ENCODE assay signal across 8 cellular contexts in genomic region chr15:68820205-68820588, GRCh38. TPM values are rescaled to one million over a fixed set of nuclear protein-coding genes. Genes with fewer than 3 reads are reported as not detected.
DNase-seq lines count a peak whose midpoint lies in the region; ATAC-seq and TF ChIP-seq lines count a peak whose summit lies in the region.

No MANE protein-coding gene starts in this region.

- peaks cover 83% of the 10 kb centered on the region for H3K79me2 ChIP-seq in Loucy (ENCODE audit: insufficient read depth, low read length)

- H3K36me3 Mint-ChIP-seq in CD8-positive, alpha-beta T cell, result peaks cover 31% of the 10 kb centered on the region
- H3K36me3 Mint-ChIP-seq in activated CD4-positive, alpha-beta T cell treated with anti-CD3 and anti-CD28 coated beads, Interleukin-2, amount 10 ng/mL, durations not matched to agents 24 days and 14 days (ENCODE audit: low read depth), result peaks cover 25% of the 10 kb centered on the region

- H3K9me3 Mint-ChIP-seq in CD8-positive, alpha-beta T cell, result no peaks in the 10 kb centered on the region
- H3K9me3 Mint-ChIP-seq in activated CD4-positive, alpha-beta T cell treated with anti-CD3 and anti-CD28 coated beads, Interleukin-2, amount 10 ng/mL, durations not matched to agents 24 days and 14 days, result no peaks in the 10 kb centered on the region

- H3K27me3 Mint-ChIP-seq in CD8-positive, alpha-beta T cell (ENCODE audit: low read depth), result no peaks in the 10 kb centered on the region
- no peaks in the 10 kb centered on the region for H3K27me3 Mint-ChIP-seq in activated CD4-positive, alpha-beta T cell treated with anti-CD3 and anti-CD28 coated beads, Interleukin-2, amount 10 ng/mL, durations not matched to agents 24 days and 14 days

- peaks cover 30% of the 10 kb centered on the region for H3K4me1 ChIP-seq in CD8-positive, alpha-beta T cell (ENCODE audit: insufficient read depth, low read length)
- H3K4me1 ChIP-seq in Loucy (ENCODE audit: insufficient read depth, low read length, poor library complexity, severe bottlenecking) (peaks cover 31% of the 10 kb centered on the region), mucosa of rectum (ENCODE audit: control insufficient read depth in 2 of 2, insufficient read depth in 2 of 2, low read length in 2 of 2) (peaks cover 11 to 23% of the 10 kb centered on the region in 2 donors)

- H3K9ac ChIP-seq in Loucy (ENCODE audit: low read depth, low read length, poor library complexity, severe bottlenecking) (peak overlapping the region; percentile 99), mucosa of rectum (ENCODE audit: low read depth in 1 of 2, low read length in 2 of 2) (peak overlapping the region; percentile 79 to 97)

- POLR2A ChIA-PET in CD8-positive, alpha-beta T cell (lab: Charles Lee), result interaction anchor here (0.8 to 4.8 kb wide), 3 partner anchors 9 to 29 kb away, joined by 5 to 38 read pairs (median 6); no protein-coding TSS in a partner anchor

- H4K20me1 ChIP-seq in Loucy (ENCODE audit: insufficient read depth, low read length, poor library complexity, severe bottlenecking), result peaks cover 35% of the 10 kb centered on the region

- H3K4me3 Mint-ChIP-seq in CD8-positive, alpha-beta T cell, result peak overlapping the region; percentile 95
- H3K4me3 Mint-ChIP-seq in activated CD4-positive, alpha-beta T cell treated with anti-CD3 and anti-CD28 coated beads, Interleukin-2, amount 10 ng/mL, durations not matched to agents 24 days and 14 days, result peak overlapping the region; percentile 93

- H3K9me3 ChIP-seq in CD8-positive, alpha-beta T cell (ENCODE audit: low read length), result no peaks in the 10 kb centered on the region
- H3K9me3 ChIP-seq in Loucy (ENCODE audit: insufficient read depth, low read depth, low read length) (no peaks in the 10 kb centered on the region), mucosa of rectum (ENCODE audit: control insufficient read depth in 2 of 2, low read length in 2 of 2) (no peaks in the 10 kb centered on the region)

- peak overlapping the region; percentile 89 for H3K4me2 ChIP-seq in Loucy (ENCODE audit: low read depth, low read length, poor library complexity, severe bottlenecking)

- DNase-seq in CD8-positive, alpha-beta T cell, result peak; percentile 29 to 75 (median 59)
- peak; percentile 82 for DNase-seq in activated CD4-positive, alpha-beta T cell treated with anti-CD3 and anti-CD28 coated beads, Interleukin-2, amount 10 ng/mL, durations not matched to agents 24 days and 14 days
- peak; percentile 47 for DNase-seq in effector CD4-positive, alpha-beta T cell
- DNase-seq in stimulated activated naive CD4-positive, alpha-beta T cell treated with Interleukin-2 at 50 U/mL for 16 hours (lab: John Stamatoyannopoulos, UW), result peak; percentile 68

- intact Hi-C loops in CD8-positive, alpha-beta T cell (cut with DNase I, micrococcal nuclease), result loop anchor here in 1 of 2 experiments (2.0 to 10.0 kb wide), 4 partner anchors 55 to 1277 kb away; partner anchors contain the start of genes FEM1B, RNU6-1 and TLE3
- intact Hi-C loops in activated CD4-positive, alpha-beta T cell treated with anti-CD3 and anti-CD28 coated beads, Interleukin-2, amount 10 ng/mL, durations not matched to agents 24 days and 14 days (cut with micrococcal nuclease), result loop anchor here (2.0 to 10.0 kb wide), 2 partner anchors 37 to 265 kb away; no protein-coding TSS in a partner anchor

- H3K36me3 ChIP-seq in CD8-positive, alpha-beta T cell (ENCODE audit: insufficient read depth, low read length), result no peaks in the 10 kb centered on the region
- H3K36me3 ChIP-seq in Loucy (ENCODE audit: insufficient read depth, low read length) (0 out of 2 replicates have a peak, but pooled peaks cover 3% of the 10 kb centered on the region), mucosa of rectum (ENCODE audit: control insufficient read depth in 2 of 2, insufficient read depth in 2 of 2, low read length in 2 of 2) (no peaks in the 10 kb centered on the region)

- H2AFZ ChIP-seq in Loucy (ENCODE audit: low read length), result peak overlapping the region; percentile 26

- peak; percentile 20 for ATAC-seq in CD8-positive, alpha-beta T cell
- ATAC-seq in HG03378 (IDR thresholded peaks at IDR 0.05; ENCODE audit: unreplicated experiment), result no peak
- ATAC-seq in HG03045 (IDR thresholded peaks at IDR 0.05; ENCODE audit: unreplicated experiment), result no peak

- H3K27ac Mint-ChIP-seq in CD8-positive, alpha-beta T cell, result peak overlapping the region; percentile 97
- peak overlapping the region; percentile 96 for H3K27ac Mint-ChIP-seq in activated CD4-positive, alpha-beta T cell treated with anti-CD3 and anti-CD28 coated beads, Interleukin-2, amount 10 ng/mL, durations not matched to agents 24 days and 14 days

- H3K4me3 ChIP-seq in CD8-positive, alpha-beta T cell (ENCODE audit: low read depth, low read length), result peak overlapping the region; percentile 98
- peak overlapping the region; percentile 99 for H3K4me3 ChIP-seq in Loucy (ENCODE audit: low read length, poor library complexity, severe bottlenecking)
- peak overlapping the region; percentile 93 to 96 for H3K4me3 ChIP-seq in mucosa of rectum (ENCODE audit: low read length in 2 of 2)

- H3F3A ChIP-seq in Loucy (ENCODE audit: low read depth), result no peaks in the 10 kb centered on the region

- CTCF ChIA-PET in CD8-positive, alpha-beta T cell (lab: Charles Lee), result interaction anchor here (2.4 kb wide), 1 partner anchor 9 kb away, joined by 16 read pairs; no protein-coding TSS in a partner anchor

- TF ChIP-seq CTCF in CD8-positive, alpha-beta T cell (IDR thresholded peaks at IDR 0.05), result no peak
- no peak for TF ChIP-seq CTCF in Loucy (conservative IDR thresholded peaks at IDR 0.05; ENCODE audit: low read length)

- no peaks in the 10 kb centered on the region for H3K27me3 ChIP-seq in CD8-positive, alpha-beta T cell (ENCODE audit: insufficient read depth, low read length)
- H3K27me3 ChIP-seq in Loucy (ENCODE audit: insufficient read depth, low read length, poor library complexity, severe bottlenecking) (peaks cover 15% of the 10 kb centered on the region), mucosa of rectum (ENCODE audit: control insufficient read depth in 2 of 2, insufficient read depth in 2 of 2, low read length in 2 of 2) (no peaks in the 10 kb centered on the region)

- H3K27ac ChIP-seq in CD8-positive, alpha-beta T cell (ENCODE audit: low read depth, low read length), result peak overlapping the region; percentile 59
- H3K27ac ChIP-seq in mucosa of rectum (ENCODE audit: low read depth in 2 of 2, low read length in 2 of 2), result peak overlapping the region; percentile 97

- H3K9me2 ChIP-seq in Loucy (replicated peaks; ENCODE audit: low read depth, low read length), result no peaks in the 10 kb centered on the region

- peaks cover 35% of the 10 kb centered on the region for H3K4me1 Mint-ChIP-seq in CD8-positive, alpha-beta T cell (ENCODE audit: low read depth)
- peaks cover 33% of the 10 kb centered on the region for H3K4me1 Mint-ChIP-seq in activated CD4-positive, alpha-beta T cell treated with anti-CD3 and anti-CD28 coated beads, Interleukin-2, amount 10 ng/mL, durations not matched to agents 24 days and 14 days

RNA-seq across cellular contexts. Expression of gene ANP32A, which starts 0.5 kb away (rescaled TPM):
- 10 to 100 TPM; 47.6 to 51.9 TPM for total RNA-seq in CD8-positive, alpha-beta T cell
- 280 and 302 TPM in 2 replicates for total RNA-seq in activated CD4-positive, alpha-beta T cell treated with anti-CD3 and anti-CD28 coated beads, Interleukin-2, amount 10 ng/mL, durations not matched to agents 24 days and 14 days
